In the genomic region with DNA sequence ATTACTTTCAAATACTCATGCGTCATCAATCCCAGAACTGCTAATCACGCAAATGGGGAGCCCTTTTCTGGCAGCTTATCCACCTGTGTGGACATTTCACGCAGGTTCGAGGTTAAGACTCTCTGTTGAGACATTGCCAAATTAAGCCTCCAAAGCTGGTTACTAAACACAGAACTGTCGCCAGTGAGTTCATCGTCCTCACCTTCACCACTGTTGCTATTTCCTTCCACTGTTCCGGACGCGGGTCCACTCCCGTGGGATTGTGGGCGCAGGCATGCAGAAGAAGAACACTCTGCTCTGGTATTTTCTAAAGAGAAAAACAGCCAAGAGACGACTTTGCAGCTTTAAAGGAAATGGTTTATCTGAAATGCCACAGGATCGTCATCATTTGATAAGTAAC, we compare ENCODE assay signal across 9 cellular contexts.
"Had no signal": no experiment of that assay in that cellular context is flagged by ENCODE, and none has a peak within 500 bp of the region (broad histone marks: within the 10 kb centered on the region; RNA-seq: fewer than 3 reads in every experiment).

No MANE protein-coding gene starts in this region.

- H3K27ac Mint-ChIP-seq: GM23338, H9 had no signal

- FAIRE-seq: H1, H54, K562 had no signal

- ATAC-seq: GM23338, K562 had no signal

- H3K4me3 Mint-ChIP-seq: GM23338, H9 had no signal

- DNase-seq: H9, HCEC 1CT, IMR-90, Kasumi-1, KG1 had no signal

- H2AFZ ChIP-seq: GM23338 had no signal

- H3K4me3 ChIP-seq: GM23338, K562 had no signal

- H3K4me2 ChIP-seq: GM23338 had no signal

- H3K9me3 Mint-ChIP-seq: GM23338, H9 had no signal

- H3K4me1 Mint-ChIP-seq: GM23338, H9 had no signal
